ENCODE assay signal across 8 cellular contexts in the genomic region with DNA sequence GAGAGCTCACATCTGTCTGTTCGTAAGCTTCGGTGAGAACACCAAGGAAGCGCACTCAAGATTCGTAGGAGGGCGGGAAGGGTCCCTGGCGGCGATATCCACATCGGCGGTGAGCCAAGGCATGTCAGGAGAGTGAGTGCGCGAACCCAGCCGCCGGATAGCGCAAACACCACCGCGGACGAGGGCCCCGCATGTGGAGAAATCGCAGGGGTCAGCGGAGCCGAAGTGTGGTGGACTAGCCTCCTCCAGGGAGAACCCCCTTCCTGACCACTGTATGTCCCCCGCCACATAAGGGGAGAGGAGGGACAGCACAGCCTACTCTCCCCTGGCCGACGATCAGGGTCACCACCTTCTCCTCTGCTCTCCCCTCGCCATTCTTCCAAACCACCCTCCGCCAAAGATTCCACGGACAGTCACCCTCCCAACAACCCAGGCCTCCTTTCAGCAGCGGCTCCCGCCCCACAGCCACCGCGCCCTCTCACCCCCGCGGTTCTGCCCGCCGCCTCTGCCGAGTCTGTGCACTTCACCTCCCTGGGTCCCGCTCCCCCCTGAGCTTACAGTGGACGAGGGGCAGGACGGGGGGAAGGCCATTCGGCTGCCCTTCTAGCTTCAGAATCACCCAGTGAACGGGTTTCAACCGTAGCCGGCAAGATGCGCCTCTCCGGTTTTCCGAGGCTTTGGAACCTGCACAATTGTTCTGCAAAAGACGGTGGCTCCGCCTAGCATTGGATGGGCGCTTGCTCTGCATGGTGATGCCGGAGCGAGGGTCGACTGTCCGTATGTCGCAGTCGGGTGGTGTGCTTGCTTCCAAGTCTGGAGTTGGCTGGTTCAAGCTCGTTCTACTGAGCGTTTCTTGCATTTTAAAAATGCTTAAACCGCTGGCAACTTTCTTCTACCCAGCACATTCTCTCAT.
DNase-seq lines count a peak whose midpoint lies in the region; ATAC-seq and TF ChIP-seq lines count a peak whose summit lies in the region.
"Not testable (repeated sequence)": the region's sequence is repeated elsewhere in the genome, so short reads cannot be mapped to it uniquely, and the experiment has no call there.

No MANE protein-coding gene starts in this region.

- H2BK15ac ChIP-seq in H9 (ENCODE audit: low read depth, low read length), result not testable (repeated sequence)

- not testable (repeated sequence) for H3K4ac ChIP-seq in H9 (ENCODE audit: low read depth, low read length)

- intact Hi-C loops in activated CD4-positive, alpha-beta T cell treated with anti-CD3 and anti-CD28 coated beads, Interleukin-2, amount 10 ng/mL, durations not matched to agents 24 days and 14 days (cut with micrococcal nuclease); naive thymus-derived CD4-positive, alpha-beta T cell (cut with micrococcal nuclease); sciatic nerve (cut with DNase I); vagina (cut with DNase I): not testable (repeated sequence)

- H2BK5ac ChIP-seq in H9 (ENCODE audit: insufficient read length, low read length), result not testable (repeated sequence)

- H3K4me1 Mint-ChIP-seq in H9 (peaks cover 21 to 29% of the 10 kb centered on the region in 2 experiments), endodermal cell (peaks cover 30% of the 10 kb centered on the region)
- not testable (repeated sequence) for H3K4me1 Mint-ChIP-seq in activated CD4-positive, alpha-beta T cell treated with anti-CD3 and anti-CD28 coated beads, Interleukin-2, amount 10 ng/mL, durations not matched to agents 24 days and 14 days; activated naive CD8-positive, alpha-beta T cell treated with anti-CD3 and anti-CD28 coated beads, Interleukin-2, amount 10 ng/mL, durations not matched to agents 7 days and 5 days
- peaks cover 0 to 24% (median 11%) of the 10 kb centered on the region in 7 donors for H3K4me1 Mint-ChIP-seq in naive thymus-derived CD4-positive, alpha-beta T cell

- H2BK12ac ChIP-seq in H9 (ENCODE audit: insufficient read length, low read depth, low read length), result not testable (repeated sequence)

- not testable (repeated sequence) for H3T11ph ChIP-seq in H9 (ENCODE audit: low read length)

- H3K4me2 ChIP-seq in H9 (ENCODE audit: insufficient read depth, insufficient read length, low read length), result peak overlapping the region; percentile 41

- not testable (repeated sequence) for DNase-seq in H9; sciatic nerve (ENCODE audit: low spot score); vagina (ENCODE audit: extremely low spot score in 2 of 2)
- peak; percentile 61 for DNase-seq in activated CD4-positive, alpha-beta T cell treated with anti-CD3 and anti-CD28 coated beads, Interleukin-2, amount 10 ng/mL, durations not matched to agents 24 days and 14 days
- peak; percentile 42 for DNase-seq in activated naive CD8-positive, alpha-beta T cell treated with anti-CD3 and anti-CD28 coated beads, Interleukin-2, amount 10 ng/mL, durations not matched to agents 7 days and 5 days
- peak; percentile 53 for DNase-seq in endodermal cell
- peak in 3 of 9 donors; percentile 10 to 27 (median 20) for DNase-seq in naive thymus-derived CD4-positive, alpha-beta T cell

- not testable (repeated sequence) for H2BK120ac ChIP-seq in H9 (ENCODE audit: low read depth, low read length, poor library complexity, severe bottlenecking)

- H3K27ac Mint-ChIP-seq in H9; activated CD4-positive, alpha-beta T cell treated with anti-CD3 and anti-CD28 coated beads, Interleukin-2, amount 10 ng/mL, durations not matched to agents 24 days and 14 days; activated naive CD8-positive, alpha-beta T cell treated with anti-CD3 and anti-CD28 coated beads, Interleukin-2, amount 10 ng/mL, durations not matched to agents 7 days and 5 days; endodermal cell; naive thymus-derived CD4-positive, alpha-beta T cell: not testable (repeated sequence)

- H3K27me3 Mint-ChIP-seq in H9 (ENCODE audit: low read depth) (peaks cover 27% of the 10 kb centered on the region), endodermal cell (ENCODE audit: insufficient read depth) (peaks cover 18% of the 10 kb centered on the region)
- H3K27me3 Mint-ChIP-seq in activated CD4-positive, alpha-beta T cell treated with anti-CD3 and anti-CD28 coated beads, Interleukin-2, amount 10 ng/mL, durations not matched to agents 24 days and 14 days, result peaks cover 29% of the 10 kb centered on the region
- peaks cover 30% of the 10 kb centered on the region for H3K27me3 Mint-ChIP-seq in activated naive CD8-positive, alpha-beta T cell treated with anti-CD3 and anti-CD28 coated beads, Interleukin-2, amount 10 ng/mL, durations not matched to agents 7 days and 5 days
- peaks cover 20 to 45% (median 27%) of the 10 kb centered on the region in 5 donors for H3K27me3 Mint-ChIP-seq in naive thymus-derived CD4-positive, alpha-beta T cell

- not testable (repeated sequence) for H3K27me3 ChIP-seq in H9 (ENCODE audit: insufficient read depth, low read length); naive thymus-derived CD4-positive, alpha-beta T cell (ENCODE audit: control insufficient read depth in 2 of 2, insufficient read depth in 2 of 2, low read length in 2 of 2); vagina
- peaks cover 20% of the 10 kb centered on the region for H3K27me3 ChIP-seq in endodermal cell (ENCODE audit: control insufficient read depth, insufficient read depth, low read length, poor library complexity, severe bottlenecking)

- TF ChIP-seq POLR2A in vagina (IDR thresholded peaks at IDR 0.05), result not testable (repeated sequence)

- POLR2A ChIA-PET in activated naive CD8-positive, alpha-beta T cell treated with anti-CD3 and anti-CD28 coated beads, Interleukin-2, amount 10 ng/mL, durations not matched to agents 7 days and 5 days (lab: Charles Lee), result interaction anchor here (1.2 kb wide), 1 partner anchor 24 kb away, joined by 3 read pairs; no protein-coding TSS in a partner anchor
- POLR2A ChIA-PET in naive thymus-derived CD4-positive, alpha-beta T cell (lab: Charles Lee), result not testable (repeated sequence)

- H2AFZ ChIP-seq in H9 (ENCODE audit: low read length), result not testable (repeated sequence)

- H4K8ac ChIP-seq in H9 (replicated peaks; ENCODE audit: insufficient read length, low read depth, low read length), result not testable (repeated sequence)

- H3K4me3 Mint-ChIP-seq in H9 (peak overlapping the region; percentile 64 to 80), endodermal cell (peak overlapping the region; percentile 58)
- peak overlapping the region; percentile 60 for H3K4me3 Mint-ChIP-seq in activated CD4-positive, alpha-beta T cell treated with anti-CD3 and anti-CD28 coated beads, Interleukin-2, amount 10 ng/mL, durations not matched to agents 24 days and 14 days
- peak overlapping the region; percentile 54 for H3K4me3 Mint-ChIP-seq in activated naive CD8-positive, alpha-beta T cell treated with anti-CD3 and anti-CD28 coated beads, Interleukin-2, amount 10 ng/mL, durations not matched to agents 7 days and 5 days
- H3K4me3 Mint-ChIP-seq in naive thymus-derived CD4-positive, alpha-beta T cell, result peak overlapping the region in 9 of 10 donors; percentile 36 to 82 (median 61)

- H2AK5ac ChIP-seq in H9 (ENCODE audit: insufficient read length, low read length), result not testable (repeated sequence)

- not testable (repeated sequence) for H3K9me3 ChIP-seq in H9 (ENCODE audit: control insufficient read depth, low read depth, low read length); endodermal cell (ENCODE audit: control insufficient read depth, low read length); naive thymus-derived CD4-positive, alpha-beta T cell (ENCODE audit: control insufficient read depth in 2 of 3, low read length in 3 of 3); vagina

- CTCF ChIA-PET in naive thymus-derived CD4-positive, alpha-beta T cell (lab: Charles Lee), result not testable (repeated sequence)

- not testable (repeated sequence) for H3K4me1 ChIP-seq in H9 (ENCODE audit: insufficient read depth, low read length); endodermal cell (ENCODE audit: control insufficient read depth, insufficient read depth, low read length); naive thymus-derived CD4-positive, alpha-beta T cell (ENCODE audit: control insufficient read depth in 2 of 2, insufficient read depth in 2 of 2, low read length in 2 of 2); vagina

- ATAC-seq in activated naive CD8-positive, alpha-beta T cell treated with anti-CD3 and anti-CD28 coated beads, Interleukin-2, amount 10 ng/mL, durations not matched to agents 7 days and 5 days (ENCODE audit: low read depth), result peak; percentile 33
- peak; percentile 26 for ATAC-seq in naive thymus-derived CD4-positive, alpha-beta T cell
- ATAC-seq in sciatic nerve, result peak; percentile 15

- not testable (repeated sequence) for H4K5ac ChIP-seq in H9 (ENCODE audit: insufficient read length, low read depth, low read length)

- H3K36me3 ChIP-seq in endodermal cell (ENCODE audit: control insufficient read depth, insufficient read depth, low read length); naive thymus-derived CD4-positive, alpha-beta T cell (ENCODE audit: control insufficient read depth in 2 of 3, insufficient read depth in 3 of 3, low read length in 3 of 3); vagina: not testable (repeated sequence)

- not testable (repeated sequence) for H3K23me2 ChIP-seq in H9 (ENCODE audit: insufficient read length, low read depth, low read length, poor library complexity, severe bottlenecking)

- H3K36me3 Mint-ChIP-seq in H9 (ENCODE audit: insufficient read depth in 1 of 3, low read depth in 3 of 3); activated CD4-positive, alpha-beta T cell treated with anti-CD3 and anti-CD28 coated beads, Interleukin-2, amount 10 ng/mL, durations not matched to agents 24 days and 14 days (ENCODE audit: low read depth); activated naive CD8-positive, alpha-beta T cell treated with anti-CD3 and anti-CD28 coated beads, Interleukin-2, amount 10 ng/mL, durations not matched to agents 7 days and 5 days; endodermal cell (ENCODE audit: low read depth); naive thymus-derived CD4-positive, alpha-beta T cell: not testable (repeated sequence)

- H2BK20ac ChIP-seq in H9 (ENCODE audit: low read depth, low read length, poor library complexity, severe bottlenecking), result not testable (repeated sequence)

- not testable (repeated sequence) for H4K91ac ChIP-seq in H9 (ENCODE audit: insufficient read length, low read depth, low read length)

- H4K20me1 ChIP-seq in H9 (ENCODE audit: control insufficient read depth, insufficient read depth, insufficient read length), result not testable (repeated sequence)

- H3K4me3 ChIP-seq in endodermal cell (ENCODE audit: low read length) (peak overlapping the region; percentile 35), iPS-11a (ENCODE audit: low read depth, low read length) (peak overlapping the region; percentile 41), vagina (peak overlapping the region; percentile 37 to 42)
- not testable (repeated sequence) for H3K4me3 ChIP-seq in naive thymus-derived CD4-positive, alpha-beta T cell (ENCODE audit: low read length)

- H3K18ac ChIP-seq in H9 (ENCODE audit: insufficient read length, low read depth, low read length), result not testable (repeated sequence)

- H3K79me1 ChIP-seq in H9 (ENCODE audit: insufficient read depth, low read depth, low read length, poor library complexity, severe bottlenecking), result not testable (repeated sequence)

- not testable (repeated sequence) for H3K79me2 ChIP-seq in H9 (ENCODE audit: insufficient read depth, low read length)

- H3K9ac ChIP-seq in H9 (ENCODE audit: extremely low read depth, insufficient read length, low read length); endodermal cell (ENCODE audit: extremely low read depth, low read length, poor library complexity, severe bottlenecking): not testable (repeated sequence)

- H3K14ac ChIP-seq in H9 (ENCODE audit: insufficient read depth, low read length), result not testable (repeated sequence)

- not testable (repeated sequence) for H3K27ac ChIP-seq in H9 (ENCODE audit: insufficient read length, low read depth, low read length); endodermal cell (ENCODE audit: low read depth, low read length); naive thymus-derived CD4-positive, alpha-beta T cell (ENCODE audit: low read depth, low read length); vagina

- H3K23ac ChIP-seq in H9 (ENCODE audit: insufficient read length, low read depth, low read length), result not testable (repeated sequence)

- TF ChIP-seq CTCF in H9 (conservative IDR thresholded peaks at IDR 0.05); endodermal cell (conservative IDR thresholded peaks at IDR 0.05); vagina (IDR thresholded peaks at IDR 0.05): not testable (repeated sequence)

- no CpG with 5 or more reads among the region's 58 CpGs for WGBS in H9 (ENCODE audit: extremely low coverage, insufficient read length, low lambda C conversion rate)
- 0 to 10% methylated on average over 3 to 38 of the region's 58 CpGs for WGBS in endodermal cell (ENCODE audit: insufficient coverage in 1 of 2, insufficient read length in 1 of 2), 2 experiments

- H3K9me3 Mint-ChIP-seq in H9; activated CD4-positive, alpha-beta T cell treated with anti-CD3 and anti-CD28 coated beads, Interleukin-2, amount 10 ng/mL, durations not matched to agents 24 days and 14 days; activated naive CD8-positive, alpha-beta T cell treated with anti-CD3 and anti-CD28 coated beads, Interleukin-2, amount 10 ng/mL, durations not matched to agents 7 days and 5 days; endodermal cell; naive thymus-derived CD4-positive, alpha-beta T cell: not testable (repeated sequence)

- not testable (repeated sequence) for H3K56ac ChIP-seq in H9 (ENCODE audit: insufficient read length, low read depth, low read length)
